ENCODE assay signal across 6 cellular contexts in genomic region chr17:18315498-18316360, GRCh38. TPM values are rescaled to one million over a fixed set of nuclear protein-coding genes. Genes with fewer than 3 reads are reported as not detected.
DNase-seq lines count a peak whose midpoint lies in the region; ATAC-seq and TF ChIP-seq lines count a peak whose summit lies in the region.

No MANE protein-coding gene starts in this region.

- POLR2A ChIA-PET in naive thymus-derived CD8-positive, alpha-beta T cell (lab: Charles Lee) = interaction anchor here (0.8 to 2.4 kb wide), 10 partner anchors 10 to 343 kb away, joined by 3 to 20 read pairs (median 4); partner anchors contain the start of genes ALKBH5, DRC3, DRG2 and FLII

- H3K27ac Mint-ChIP-seq in naive thymus-derived CD8-positive, alpha-beta T cell = peak overlapping the region; percentile 91 to 99 (median 98)

- H3K4me3 Mint-ChIP-seq in naive thymus-derived CD8-positive, alpha-beta T cell = peak overlapping the region; percentile 81 to 99 (median 94)

- peaks cover 0 to 2% (median 0%) of the 10 kb centered on the region in 9 donors for H3K9me3 Mint-ChIP-seq in naive thymus-derived CD8-positive, alpha-beta T cell

- DNase-seq in Right ventricle myocardium superior (no peak), Right ventricle myocardium inferior (ENCODE audit: missing footprints) (no peak), astrocyte of the cerebellum (ENCODE audit: low read depth) (no peak)
- DNase-seq in naive thymus-derived CD8-positive, alpha-beta T cell = peak in 6 of 10 donors; percentile 35 to 73 (median 58)
- DNase-seq in activated CD4-positive, CD25-positive, alpha-beta regulatory T cell treated with anti-CD3 and anti-CD28 coated beads, Interleukin-2, amount 50 U/mL, for 72 hours = no peak

- intact Hi-C loops in Right ventricle myocardium superior (cut with DNase I) (no loop called here), Right ventricle myocardium inferior (cut with DNase I) (loop anchor here (2.0 to 5.0 kb wide), 2 partner anchors 55 to 93 kb away; partner anchors contain the start of gene MIEF2)

- peaks cover 40 to 90% (median 84%) of the 10 kb centered on the region in 4 donors for H3K4me1 Mint-ChIP-seq in naive thymus-derived CD8-positive, alpha-beta T cell

- TF ChIP-seq CTCF in astrocyte of the cerebellum (IDR thresholded peaks at IDR 0.05; ENCODE audit: low read depth, low read length, missing control alignments) = no peak

- H3K4me3 ChIP-seq in astrocyte of the cerebellum (ENCODE audit: low read depth, low read length) = peak overlapping the region; percentile 93

- peak; percentile 3 for ATAC-seq in Right ventricle myocardium superior (ENCODE audit: poor library complexity)
- ATAC-seq in Right ventricle myocardium inferior = no peak
- peak; percentile 9 to 42 for ATAC-seq in naive thymus-derived CD8-positive, alpha-beta T cell
- no peak for ATAC-seq in HG02870 (IDR thresholded peaks at IDR 0.05; ENCODE audit: unreplicated experiment)

- in situ Hi-C loops in astrocyte of the cerebellum (cut with HindIII; ENCODE audit: low sequenced_read_pairs) = no loop called here

- peaks cover 0 to 34% (median 15%) of the 10 kb centered on the region in 3 donors for H3K36me3 Mint-ChIP-seq in naive thymus-derived CD8-positive, alpha-beta T cell

- no peaks in the 10 kb centered on the region for H3K27me3 Mint-ChIP-seq in naive thymus-derived CD8-positive, alpha-beta T cell

RNA-seq across cellular contexts. Expression of gene SMCR8, which starts 0.6 kb away (rescaled TPM):
- total RNA-seq in Right ventricle myocardium superior = 11.5 TPM
- total RNA-seq in Right ventricle myocardium inferior = 11.8 TPM
- total RNA-seq in naive thymus-derived CD8-positive, alpha-beta T cell = 10 to 100 TPM; 49.4 to 51.7 TPM
- polyA plus RNA-seq in naive thymus-derived CD8-positive, alpha-beta T cell = 1 to 10 TPM; 3.0 to 6.0 (median 5.3) TPM

RNA-seq across cellular contexts. Expression of gene TOP3A, which starts 0.9 kb away (rescaled TPM):
- 8.1 TPM for total RNA-seq in Right ventricle myocardium superior
- 10.4 TPM for total RNA-seq in Right ventricle myocardium inferior
- total RNA-seq in naive thymus-derived CD8-positive, alpha-beta T cell = 10 to 100 TPM; 47.7 to 49.7 TPM
- polyA plus RNA-seq in naive thymus-derived CD8-positive, alpha-beta T cell = 10 to 100 TPM in 2 of 3 donors, 1 to 10 TPM in 1; 9.0 to 24.9 (median 13.5) TPM

RNA-seq across cellular contexts. Expression of gene SHMT1, which starts 47.6 kb away (rescaled TPM):
- total RNA-seq in Right ventricle myocardium superior = 10.0 TPM
- 9.9 TPM for total RNA-seq in Right ventricle myocardium inferior
- total RNA-seq in naive thymus-derived CD8-positive, alpha-beta T cell = 10 to 100 TPM; 17.1 to 20.1 TPM
- polyA plus RNA-seq in naive thymus-derived CD8-positive, alpha-beta T cell = 10 to 100 TPM; 20.5 to 35.8 (median 35.7) TPM

RNA-seq across cellular contexts. Expression of gene MIEF2, which starts 55.3 kb away (rescaled TPM):
- total RNA-seq in Right ventricle myocardium superior (32.7 TPM), Right ventricle myocardium inferior (31.3 TPM)
- total RNA-seq in naive thymus-derived CD8-positive, alpha-beta T cell = 10 to 100 TPM; 16.7 to 17.4 TPM
- polyA plus RNA-seq in naive thymus-derived CD8-positive, alpha-beta T cell = 10 to 100 TPM; 10.7 to 14.4 (median 10.8) TPM

RNA-seq across cellular contexts. Expression of gene FLII, which starts 57.2 kb away (rescaled TPM):
- total RNA-seq in Right ventricle myocardium superior = 269 TPM
- total RNA-seq in Right ventricle myocardium inferior = 299 TPM
- total RNA-seq in naive thymus-derived CD8-positive, alpha-beta T cell = 100 to 1,000 TPM; 318 to 327 TPM
- polyA plus RNA-seq in naive thymus-derived CD8-positive, alpha-beta T cell = 100 to 1,000 TPM in 2 of 3 donors, 10 to 100 TPM in 1; 81.2 to 180 (median 100) TPM

Comparison
In these comparisons a context has a peak if more than half of its experiments do, and no peak if none do; other contexts are left out.
1. ATAC-seq: peak in Right ventricle myocardium superior (single experiment) and naive thymus-derived CD8-positive, alpha-beta T cell (2 of 2); none in Right ventricle myocardium inferior (single experiment) and HG02870 (single experiment).
2. DNase-seq: peak in naive thymus-derived CD8-positive, alpha-beta T cell (6 of 10); none in Right ventricle myocardium superior (single experiment), Right ventricle myocardium inferior (single experiment), astrocyte of the cerebellum (single experiment) and activated CD4-positive, CD25-positive, alpha-beta regulatory T cell treated with anti-CD3 and anti-CD28 coated beads, Interleukin-2, amount 50 U/mL, for 72 hours (single experiment).